In genomic region chr2:105397025-105397722, GRCh38 we compare ENCODE assay signal across 8 cellular contexts. TPM values are rescaled to one million over a fixed set of nuclear protein-coding genes. Genes with fewer than 3 reads are reported as not detected.
DNase-seq lines count a peak whose midpoint lies in the region; ATAC-seq, FAIRE-seq and TF ChIP-seq lines count a peak whose summit lies in the region.

No MANE protein-coding gene starts in this region.

- H3K4me1 ChIP-seq in CD8-positive, alpha-beta T cell (ENCODE audit: insufficient read depth, low read length), result peaks cover 13% of the 10 kb centered on the region
- peaks cover 8% of the 10 kb centered on the region for H3K4me1 ChIP-seq in colonic mucosa

- H3K27me3 ChIP-seq in CD8-positive, alpha-beta T cell (ENCODE audit: insufficient read depth, low read length), result peaks cover 3% of the 10 kb centered on the region
- H3K27me3 ChIP-seq in colonic mucosa, result no peaks in the 10 kb centered on the region

- H3K9ac ChIP-seq in colonic mucosa (ENCODE audit: low read depth in 2 of 2, low read length in 2 of 2), result peak overlapping the region; percentile 0 to 65

- H3K4me1 Mint-ChIP-seq in CD8-positive, alpha-beta T cell (ENCODE audit: low read depth), result peaks cover 12% of the 10 kb centered on the region
- H3K4me1 Mint-ChIP-seq in nephron, result peaks cover 54% of the 10 kb centered on the region

- H3K27ac Mint-ChIP-seq in CD8-positive, alpha-beta T cell, result no peak overlapping the region
- H3K27ac Mint-ChIP-seq in nephron, result peak overlapping the region; percentile 62 to 90 (median 80)

- POLR2A ChIA-PET in CD8-positive, alpha-beta T cell (lab: Charles Lee), result no interaction called here

- TF ChIP-seq CTCF in CD8-positive, alpha-beta T cell (IDR thresholded peaks at IDR 0.05), result no peak
- TF ChIP-seq CTCF in colonic mucosa (IDR thresholded peaks at IDR 0.05) (no peak), nephron (IDR thresholded peaks at IDR 0.05; ENCODE audit: unreplicated experiment in 3 of 3) (no peak)

- no peak overlapping the region for H3K27ac ChIP-seq in CD8-positive, alpha-beta T cell (ENCODE audit: low read depth, low read length)
- H3K27ac ChIP-seq in colonic mucosa, result peak overlapping the region; percentile 88

- peaks cover 1% of the 10 kb centered on the region for H3K36me3 Mint-ChIP-seq in CD8-positive, alpha-beta T cell
- H3K36me3 Mint-ChIP-seq in nephron (ENCODE audit: low read depth), result peaks cover 21% of the 10 kb centered on the region

- no peaks in the 10 kb centered on the region for H3K9me3 Mint-ChIP-seq in CD8-positive, alpha-beta T cell
- H3K9me3 Mint-ChIP-seq in nephron, result no peaks in the 10 kb centered on the region

- peaks cover 19% of the 10 kb centered on the region for H3K27me3 Mint-ChIP-seq in CD8-positive, alpha-beta T cell (ENCODE audit: low read depth)
- peaks cover 7% of the 10 kb centered on the region for H3K27me3 Mint-ChIP-seq in nephron (ENCODE audit: low read depth)

- H3K4me3 Mint-ChIP-seq in CD8-positive, alpha-beta T cell, result peak overlapping the region; percentile 29
- H3K4me3 Mint-ChIP-seq in nephron, result peak overlapping the region; percentile 94 to 96 (median 95)

- no peak overlapping the region for H3K4me3 ChIP-seq in CD8-positive, alpha-beta T cell (ENCODE audit: low read depth, low read length)
- H3K4me3 ChIP-seq in colonic mucosa, result peak overlapping the region; percentile 77

- DNase-seq in CD8-positive, alpha-beta T cell, result no peak
- DNase-seq in M059J (ENCODE audit: low read depth), result peak; percentile 79
- no peak for DNase-seq in colonic mucosa
- DNase-seq in HTR-8/SVneo (ENCODE audit: insufficient read length, low spot score), result no peak
- no peak for DNase-seq in NCI-H2107 treated with DMSO at 0.1 percent for 48 hours (lab: John Stamatoyannopoulos, UW; ENCODE audit: unreplicated experiment)

- intact Hi-C loops in CD8-positive, alpha-beta T cell (cut with DNase I, micrococcal nuclease), result loop anchor here in 1 of 2 experiments (5.0 kb wide), 1 partner anchor 60 kb away; the partner anchor contains the start of gene C2orf49
- intact Hi-C loops in colonic mucosa (cut with DNase I), result no loop called here

- H3K36me3 ChIP-seq in CD8-positive, alpha-beta T cell (ENCODE audit: insufficient read depth, low read length), result no peaks in the 10 kb centered on the region
- H3K36me3 ChIP-seq in colonic mucosa, result no peaks in the 10 kb centered on the region

- H3K9me3 ChIP-seq in CD8-positive, alpha-beta T cell (ENCODE audit: low read length), result no peaks in the 10 kb centered on the region
- no peaks in the 10 kb centered on the region for H3K9me3 ChIP-seq in colonic mucosa

- CTCF ChIA-PET in CD8-positive, alpha-beta T cell (lab: Charles Lee), result no interaction called here

- ATAC-seq in CD8-positive, alpha-beta T cell, result no peak
- ATAC-seq in HG03045 (IDR thresholded peaks at IDR 0.05; ENCODE audit: unreplicated experiment) (no peak), HG02981 (IDR thresholded peaks at IDR 0.05; ENCODE audit: unreplicated experiment) (no peak)

- FAIRE-seq in HTR-8/SVneo (lab: Jason Lieb, UNC), result no peak

RNA-seq across cellular contexts. Expression of gene FHL2, which starts 1.7 kb away (rescaled TPM):
- total RNA-seq in CD8-positive, alpha-beta T cell, result under 1 TPM; 0.38 to 0.64 TPM
- 146 and 164 TPM in 2 replicates for total RNA-seq in M059J (2014; rRNA removed; shearing (Covaris generic))
- total RNA-seq in colonic mucosa, result 100 to 1,000 TPM; 103 to 212 TPM

RNA-seq across cellular contexts. Expression of gene C2orf49, which starts 59.8 kb away (rescaled TPM):
- 10 to 100 TPM; 27.8 to 28.9 TPM for total RNA-seq in CD8-positive, alpha-beta T cell
- 19.2 and 22.0 TPM in 2 replicates for total RNA-seq in M059J (2014; rRNA removed; shearing (Covaris generic))
- 10 to 100 TPM; 11.9 to 17.4 TPM for total RNA-seq in colonic mucosa

Comparison
In these comparisons a context has a peak if more than half of its experiments do, and no peak if none do; other contexts are left out.
1. RNA of gene FHL2, which starts 1.7 kb away (total RNA-seq): 103 to 212 TPM in colonic mucosa and 146 to 164 TPM in M059J; 0.38 to 0.64 TPM in CD8-positive, alpha-beta T cell; every median in the first group is over 10 times any median in the second.